ENCODE assay signal across 23 cellular contexts in genomic region chr20:49883246-49883802, GRCh38.
"Had no signal": no experiment of that assay in that cellular context is flagged by ENCODE, and none has a peak within 500 bp of the region (broad histone marks: within the 10 kb centered on the region; RNA-seq: fewer than 3 reads in every experiment).

No MANE protein-coding gene starts in this region.

- H3K9me3 Mint-ChIP-seq: activated CD4-positive, alpha-beta memory T cell treated with anti-CD3 and anti-CD28 coated beads, Interleukin-2, amount 10 ng/mL, durations not matched to agents 7 days and 5 days; activated naive CD4-positive, alpha-beta T cell treated with anti-CD3 and anti-CD28 coated beads, Interleukin-2, amount 50 U/mL, for 24 hours had no signal

- H3K27me3 ChIP-seq: ascending aorta, body of pancreas had no signal

- ATAC-seq: body of pancreas, PC-3 had no signal

- DNase-seq: activated CD4-positive, alpha-beta memory T cell treated with anti-CD3 and anti-CD28 coated beads, Interleukin-2, amount 10 ng/mL, durations not matched to agents 7 days and 5 days; activated CD4-positive, alpha-beta T cell treated with anti-CD3 and anti-CD28 coated beads, Interleukin-2, amount 50 U/mL, for 1 hour; activated CD4-positive, CD25-positive, alpha-beta regulatory T cell; activated effector memory CD4-positive, alpha-beta T cell treated with Interleukin-2 at 50 U/mL for 16 hours; activated naive CD4-positive, alpha-beta T cell; activated T-cell treated with anti-CD3 and anti-CD28 coated beads for 4 hours; amniotic stem cell; Karpas-422; NCI-H1048; NCI-H1417; NCI-H1930; NCI-H2171; NCI-H226; NCI-H526; NCI-H82; NK-92 treated with Interleukin-12 subunit alpha and Interleukin-12 subunit beta, amount 100 ng/mL, for 24 hours; PC-3; SIG-M5; T-helper 2 cell had no signal

- H3K9me3 ChIP-seq: ascending aorta, body of pancreas had no signal

- H3K27ac ChIP-seq: ascending aorta, body of pancreas, VCaP had no signal

- H3K27ac Mint-ChIP-seq: activated CD4-positive, alpha-beta memory T cell treated with anti-CD3 and anti-CD28 coated beads, Interleukin-2, amount 10 ng/mL, durations not matched to agents 7 days and 5 days; activated naive CD4-positive, alpha-beta T cell treated with anti-CD3 and anti-CD28 coated beads, Interleukin-2, amount 50 U/mL, for 24 hours had no signal

- H3K4me3 ChIP-seq: ascending aorta, body of pancreas had no signal

- H3K4me3 Mint-ChIP-seq: activated CD4-positive, alpha-beta memory T cell treated with anti-CD3 and anti-CD28 coated beads, Interleukin-2, amount 10 ng/mL, durations not matched to agents 7 days and 5 days; activated naive CD4-positive, alpha-beta T cell treated with anti-CD3 and anti-CD28 coated beads, Interleukin-2, amount 50 U/mL, for 24 hours had no signal

- H3K27me3 Mint-ChIP-seq: activated CD4-positive, alpha-beta memory T cell treated with anti-CD3 and anti-CD28 coated beads, Interleukin-2, amount 10 ng/mL, durations not matched to agents 7 days and 5 days; activated naive CD4-positive, alpha-beta T cell treated with anti-CD3 and anti-CD28 coated beads, Interleukin-2, amount 50 U/mL, for 24 hours had no signal
